ENCODE assay signal across 22 cellular contexts in the genomic region with DNA sequence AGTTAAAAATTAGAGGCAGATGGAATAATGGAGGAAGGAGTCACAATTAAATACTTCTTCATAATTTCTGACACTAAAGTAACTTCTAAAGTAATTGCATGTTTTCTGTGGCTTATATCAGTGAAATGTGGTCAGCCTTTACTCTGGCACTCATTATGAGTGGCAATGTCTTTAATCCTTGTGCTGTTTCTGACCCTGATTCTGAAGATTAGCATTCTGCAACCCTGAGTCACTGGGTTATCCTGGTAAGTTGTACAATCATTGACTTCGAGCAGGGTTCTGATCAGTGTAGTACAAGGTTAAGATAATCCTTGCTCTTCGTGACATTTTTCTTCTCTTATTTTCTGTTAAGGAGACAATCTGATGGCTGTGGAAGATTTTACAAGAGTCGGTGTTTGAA.
A peak's percentile ranks its signal among the peaks of the same experiment; 100 is the strongest.
DNase-seq lines count a peak whose midpoint lies in the region; ATAC-seq, FAIRE-seq and TF ChIP-seq lines count a peak whose summit lies in the region.
"Had no signal": no experiment of that assay in that cellular context is flagged by ENCODE, and none has a peak within 500 bp of the region (broad histone marks: within the 10 kb centered on the region; RNA-seq: fewer than 3 reads in every experiment).

No MANE protein-coding gene starts in this region.

- TF ChIP-seq POLR2A in tibial nerve (IDR thresholded peaks at IDR 0.05), result no peak

- no peak overlapping the region for H3K9ac ChIP-seq in astrocyte (ENCODE audit: low read length)
- H3K9ac ChIP-seq: KMS-11 had no signal

- H3K27me3 Mint-ChIP-seq in astrocyte (ENCODE audit: low read depth, unreplicated experiment) (no peaks in the 10 kb centered on the region), immature natural killer cell (ENCODE audit: low read depth in 3 of 3) (no peaks in the 10 kb centered on the region)

- no peak overlapping the region for H2AFZ ChIP-seq in astrocyte (ENCODE audit: low read depth, low read length)

- no peak for FAIRE-seq in astrocyte (lab: Jason Lieb, UNC)
- FAIRE-seq: A204.1, GM12892, HepG2 had no signal

- no peaks in the 10 kb centered on the region for H3K79me2 ChIP-seq in astrocyte (ENCODE audit: insufficient read depth, low read length)

- H3K9me3 ChIP-seq in astrocyte (ENCODE audit: insufficient read depth, low read depth, low read length), result no peaks in the 10 kb centered on the region
- H3K9me3 ChIP-seq in tibial nerve, result no peaks in the 10 kb centered on the region

- H3K9me3 Mint-ChIP-seq in astrocyte (ENCODE audit: unreplicated experiment) (no peaks in the 10 kb centered on the region), immature natural killer cell (peaks cover 0 to 5% (median under 1%) of the 10 kb centered on the region in 6 donors)

- no peak for TF ChIP-seq EP300 in tibial nerve (IDR thresholded peaks at IDR 0.05)

- ATAC-seq in HG02852 (IDR thresholded peaks at IDR 0.05; ENCODE audit: unreplicated experiment), result no peak
- ATAC-seq: HepG2 had no signal

- 73 to 83% methylated on average over 3 of the region's 3 CpGs for WGBS in tibial nerve, 2 donors

- H3K27ac Mint-ChIP-seq in astrocyte (ENCODE audit: unreplicated experiment) (no peak overlapping the region), immature natural killer cell (peak overlapping the region in 5 of 6 donors; percentile 15 to 81 (median 54))
- H3K27ac Mint-ChIP-seq: HFFc6 had no signal

- H3K27ac ChIP-seq in astrocyte (ENCODE audit: low read depth, low read length), result no peak overlapping the region
- H3K27ac ChIP-seq in tibial nerve, result no peak overlapping the region
- H3K27ac ChIP-seq: KMS-11, RWPE1 had no signal

- DNase-seq in Daoy (ENCODE audit: low read depth) (peak; percentile 25), astrocyte (ENCODE audit: low read depth) (peak; percentile 17), immature natural killer cell (no peak), renal cortical epithelial cell (ENCODE audit: low read depth) (peak; percentile 67), tibial nerve (ENCODE audit: low spot score in 2 of 2) (no peak), activated gamma-delta T cell (lab: John Stamatoyannopoulos, UW) (no peak)
- DNase-seq: C1 segment of cervical spinal cord, DMS 273 treated with DMSO at 0.1 percent for 48 hours, HFFc6, NCI-H1048, NCI-H1436 treated with DMSO at 0.1 percent for 48 hours, NCI-H2029 treated with DMSO at 0.1 percent for 48 hours, NCI-H2171 treated with DMSO at 0.1 percent for 48 hours, NCI-H446 treated with DMSO at 0.1 percent for 48 hours, NCI-H748 treated with DMSO at 0.1 percent for 48 hours, OCI-M1 had no signal

- no peak for TF ChIP-seq CTCF in astrocyte (IDR thresholded peaks at IDR 0.05; ENCODE audit: insufficient read depth, low read depth, low read length)
- no peak for TF ChIP-seq CTCF in tibial nerve (IDR thresholded peaks at IDR 0.05)

- no peak overlapping the region for H3K4me2 ChIP-seq in astrocyte (ENCODE audit: low read length)
- H3K4me2 ChIP-seq: KMS-11 had no signal

- H3K36me3 Mint-ChIP-seq in astrocyte (ENCODE audit: low read depth, unreplicated experiment), result no peaks in the 10 kb centered on the region
- H3K36me3 Mint-ChIP-seq in immature natural killer cell, result peaks cover 0 to 3% (median 0%) of the 10 kb centered on the region in 3 donors

- no peaks in the 10 kb centered on the region for H4K20me1 ChIP-seq in astrocyte (ENCODE audit: insufficient read depth, low read length)

- H3K4me3 ChIP-seq in astrocyte (ENCODE audit: insufficient read depth, low read depth, low read length), result no peak overlapping the region
- no peak overlapping the region for H3K4me3 ChIP-seq in tibial nerve

- H3K27me3 ChIP-seq in astrocyte (ENCODE audit: insufficient read depth, low read length) (no peaks in the 10 kb centered on the region), tibial nerve (no peaks in the 10 kb centered on the region)

- peaks cover 13% of the 10 kb centered on the region for H3K4me1 Mint-ChIP-seq in astrocyte (ENCODE audit: low read depth, unreplicated experiment)
- peaks cover 44 to 53% of the 10 kb centered on the region in 2 donors for H3K4me1 Mint-ChIP-seq in immature natural killer cell

- H3K36me3 ChIP-seq in astrocyte (ENCODE audit: insufficient read depth, low read length) (no peaks in the 10 kb centered on the region), tibial nerve (no peaks in the 10 kb centered on the region)

- no peaks in the 10 kb centered on the region for H3K4me1 ChIP-seq in astrocyte (ENCODE audit: insufficient read depth, low read length)
- H3K4me1 ChIP-seq in tibial nerve, result no peaks in the 10 kb centered on the region

- H3K4me3 Mint-ChIP-seq in astrocyte (ENCODE audit: unreplicated experiment) (no peak overlapping the region), immature natural killer cell (peak overlapping the region; percentile 34 to 67 (median 42))
- H3K4me3 Mint-ChIP-seq: HFFc6 had no signal

Comparison
In these comparisons a context has a peak if more than half of its experiments do, and no peak if none do; other contexts are left out.
1. DNase-seq: peak in Daoy (single experiment), astrocyte (single experiment) and renal cortical epithelial cell (single experiment); none in immature natural killer cell (0 of 3), tibial nerve (0 of 2) and activated gamma-delta T cell (single experiment).